Comparison of ENCODE assay signal across 1 cellular context in the genomic region with DNA sequence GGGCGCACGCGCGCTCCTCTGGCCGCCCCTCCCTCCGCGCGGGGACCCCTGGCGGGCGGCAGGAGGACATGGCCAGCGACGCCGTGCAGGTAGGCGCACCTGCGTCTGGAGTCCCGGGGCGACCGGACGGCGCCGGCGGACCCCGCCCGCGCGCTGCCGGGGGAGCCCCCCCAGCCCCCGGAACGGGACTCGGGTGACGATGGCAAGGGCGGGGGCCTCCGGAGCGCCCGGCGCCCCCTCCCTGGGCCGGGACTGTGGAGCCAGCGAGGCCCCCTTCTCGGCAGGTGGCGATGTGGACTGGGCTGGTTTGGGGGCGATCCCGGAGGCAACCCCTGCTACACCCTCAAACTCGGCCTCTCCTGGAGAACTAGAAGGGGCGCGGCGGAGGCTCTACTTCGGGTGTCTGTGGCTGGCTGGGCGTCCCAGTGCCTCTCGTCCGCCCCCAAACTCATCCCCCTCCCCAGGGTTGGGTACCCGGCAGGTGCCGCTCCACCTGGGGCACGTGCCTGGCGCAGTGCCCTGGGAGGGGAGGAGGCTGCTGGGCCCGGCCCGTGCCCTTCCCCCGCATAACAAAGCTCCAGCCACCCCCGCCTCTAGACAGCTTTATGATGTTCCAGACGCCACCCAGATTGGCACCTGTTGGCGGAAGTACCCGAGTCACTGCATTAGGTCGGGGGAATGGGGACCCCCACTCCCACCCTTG.
A peak's percentile ranks its signal among the peaks of the same experiment; 100 is the strongest.
TF ChIP-seq lines count a peak whose summit lies in the region.

No MANE protein-coding gene starts in this region.

TF ChIP-seq in WTC11, 78 proteins besides CTCF, POLR2A, EP300 and RAD21 (continued from another document):
- peak; percentile 35; the same call in 1 of the 2 replicates for TF ChIP-seq HMGXB4 (CRISPR knock-in tag; IDR thresholded peaks at IDR 0.05)
- no peak for TF ChIP-seq OVOL2 (CRISPR knock-in tag; IDR thresholded peaks at IDR 0.05; ENCODE audit: borderline replicate concordance)
- TF ChIP-seq USF2 (CRISPR knock-in tag; IDR thresholded peaks at IDR 0.05), result peak; percentile 60; the same call in 1 of the 2 replicates
- TF ChIP-seq ESRRA (CRISPR knock-in tag; IDR thresholded peaks at IDR 0.05; ENCODE audit: borderline replicate concordance), result no peak
- TF ChIP-seq ZNF219 (CRISPR knock-in tag; IDR thresholded peaks at IDR 0.05; ENCODE audit: borderline replicate concordance), result no peak
- no peak for TF ChIP-seq GRHL2 (CRISPR knock-in tag; IDR thresholded peaks at IDR 0.05; ENCODE audit: insufficient replicate concordance, severe bottlenecking)
- TF ChIP-seq, protein P1, sequence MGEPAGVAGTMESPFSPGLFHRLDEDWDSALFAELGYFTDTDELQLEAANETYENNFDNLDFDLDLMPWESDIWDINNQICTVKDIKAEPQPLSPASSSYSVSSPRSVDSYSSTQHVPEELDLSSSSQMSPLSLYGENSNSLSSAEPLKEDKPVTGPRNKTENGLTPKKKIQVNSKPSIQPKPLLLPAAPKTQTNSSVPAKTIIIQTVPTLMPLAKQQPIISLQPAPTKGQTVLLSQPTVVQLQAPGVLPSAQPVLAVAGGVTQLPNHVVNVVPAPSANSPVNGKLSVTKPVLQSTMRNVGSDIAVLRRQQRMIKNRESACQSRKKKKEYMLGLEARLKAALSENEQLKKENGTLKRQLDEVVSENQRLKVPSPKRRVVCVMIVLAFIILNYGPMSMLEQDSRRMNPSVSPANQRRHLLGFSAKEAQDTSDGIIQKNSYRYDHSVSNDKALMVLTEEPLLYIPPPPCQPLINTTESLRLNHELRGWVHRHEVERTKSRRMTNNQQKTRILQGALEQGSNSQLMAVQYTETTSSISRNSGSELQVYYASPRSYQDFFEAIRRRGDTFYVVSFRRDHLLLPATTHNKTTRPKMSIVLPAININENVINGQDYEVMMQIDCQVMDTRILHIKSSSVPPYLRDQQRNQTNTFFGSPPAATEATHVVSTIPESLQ (CRISPR knock-in tag; IDR thresholded peaks at IDR 0.05), result no peak
- no peak for TF ChIP-seq ZNF416 (CRISPR knock-in tag; IDR thresholded peaks at IDR 0.05)
- TF ChIP-seq, protein P2, sequence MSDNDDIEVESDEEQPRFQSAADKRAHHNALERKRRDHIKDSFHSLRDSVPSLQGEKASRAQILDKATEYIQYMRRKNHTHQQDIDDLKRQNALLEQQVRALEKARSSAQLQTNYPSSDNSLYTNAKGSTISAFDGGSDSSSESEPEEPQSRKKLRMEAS (CRISPR knock-in tag; IDR thresholded peaks at IDR 0.05), result 0 out of 2 replicates have a peak, but pooled peaks have one; percentile 55
- TF ChIP-seq, protein P3, sequence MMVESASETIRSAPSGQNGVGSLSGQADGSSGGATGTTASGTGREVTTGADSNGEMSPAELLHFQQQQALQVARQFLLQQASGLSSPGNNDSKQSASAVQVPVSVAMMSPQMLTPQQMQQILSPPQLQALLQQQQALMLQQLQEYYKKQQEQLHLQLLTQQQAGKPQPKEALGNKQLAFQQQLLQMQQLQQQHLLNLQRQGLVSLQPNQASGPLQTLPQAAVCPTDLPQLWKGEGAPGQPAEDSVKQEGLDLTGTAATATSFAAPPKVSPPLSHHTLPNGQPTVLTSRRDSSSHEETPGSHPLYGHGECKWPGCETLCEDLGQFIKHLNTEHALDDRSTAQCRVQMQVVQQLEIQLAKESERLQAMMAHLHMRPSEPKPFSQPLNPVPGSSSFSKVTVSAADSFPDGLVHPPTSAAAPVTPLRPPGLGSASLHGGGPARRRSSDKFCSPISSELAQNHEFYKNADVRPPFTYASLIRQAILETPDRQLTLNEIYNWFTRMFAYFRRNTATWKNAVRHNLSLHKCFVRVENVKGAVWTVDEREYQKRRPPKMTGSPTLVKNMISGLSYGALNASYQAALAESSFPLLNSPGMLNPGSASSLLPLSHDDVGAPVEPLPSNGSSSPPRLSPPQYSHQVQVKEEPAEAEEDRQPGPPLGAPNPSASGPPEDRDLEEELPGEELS (CRISPR knock-in tag; IDR thresholded peaks at IDR 0.05), result no peak
- no peak for TF ChIP-seq RORB (CRISPR knock-in tag; IDR thresholded peaks at IDR 0.05)
